Comparison of ENCODE assay signal across 8 cellular contexts in genomic region chr10:97335188-97335619, GRCh38. TPM values are rescaled to one million over a fixed set of nuclear protein-coding genes. Genes with fewer than 3 reads are reported as not detected.
A peak's percentile ranks its signal among the peaks of the same experiment; 100 is the strongest.
DNase-seq lines count a peak whose midpoint lies in the region; ATAC-seq, FAIRE-seq and TF ChIP-seq lines count a peak whose summit lies in the region.

No MANE protein-coding gene starts in this region.

- H3K27me3 ChIP-seq in heart left ventricle, result no peaks in the 10 kb centered on the region
- H3K27me3 ChIP-seq in K562 (ENCODE audit: control insufficient read depth in 2 of 2, insufficient read depth in 2 of 2, low read length in 2 of 2), result no peaks in the 10 kb centered on the region
- no peaks in the 10 kb centered on the region for H3K27me3 ChIP-seq in aorta (ENCODE audit: control insufficient read depth in 1 of 2, insufficient read depth in 2 of 2, low read length in 1 of 2)

- TF ChIP-seq RAD21 in K562 (CRISPR knock-in tag; conservative IDR thresholded peaks at IDR 0.05 in 1 of 2, IDR thresholded peaks at IDR 0.05 in 1 of 2), result no peak

- H2AFZ ChIP-seq in K562 (ENCODE audit: low read depth, low read length), result peak overlapping the region; percentile 97

- H3K4me2 ChIP-seq in K562 (ENCODE audit: insufficient read depth, low read length), result peak overlapping the region; percentile 92; the same call in 1 of the 2 replicates

- no peak for FAIRE-seq in K562 (lab: Jason Lieb, UNC)

- H3K36me3 ChIP-seq in heart left ventricle (peaks cover 0 to 6% (median 0%) of the 10 kb centered on the region in 9 donors), K562 (ENCODE audit: control insufficient read depth, insufficient read depth, low read length) (peaks cover 17% of the 10 kb centered on the region; the same call in 2 of the 3 replicates), mesodermal cell (ENCODE audit: control insufficient read depth, insufficient read depth, low read length) (peaks cover 8% of the 10 kb centered on the region), aorta (ENCODE audit: control insufficient read depth in 1 of 2, insufficient read depth in 2 of 2, low read length in 1 of 2) (no peaks in the 10 kb centered on the region)

- WGBS in heart left ventricle, 4 donors, result 2 to 7% (median 6%) methylated on average over 16 to 25 of the region's 25 CpGs
- WGBS in K562 (ENCODE audit: insufficient coverage, low coverage, missing lambda C conversion rate), result 16% methylated on average over 15 of the region's 25 CpGs
- WGBS in mesodermal cell (ENCODE audit: insufficient coverage in 2 of 2), 2 experiments, result 49 to 54% methylated on average over 17 to 21 of the region's 25 CpGs
- 3 to 4% methylated on average over 25 of the region's 25 CpGs for WGBS in aorta, 2 donors

- H3K9me3 ChIP-seq in heart left ventricle (no peaks in the 10 kb centered on the region), K562 (replicated peaks; ENCODE audit: control insufficient read depth, insufficient read depth, low read depth, low read length) (no peaks in the 10 kb centered on the region), mesodermal cell (ENCODE audit: control insufficient read depth, low read length) (no peaks in the 10 kb centered on the region), aorta (ENCODE audit: control insufficient read depth, low read length) (no peaks in the 10 kb centered on the region)

- DNase-seq in heart left ventricle (peak in 1 of 5 donors; percentile 40), Right ventricle myocardium inferior (ENCODE audit: missing footprints) (no peak), K562 (ENCODE audit: extremely low read depth in 1 of 4, low spot score in 3 of 4) (no peak), aorta (no peak), NCI-H1105 treated with DMSO at 0.1 percent for 48 hours (lab: John Stamatoyannopoulos, UW) (no peak), HuH-7.5 (ENCODE audit: low spot score) (no peak)
- DNase-seq in stimulated activated CD4-positive, alpha-beta T cell treated with anti-CD3 and anti-CD28 coated beads, Interleukin-15, amount 100 ng/mL, for 24 hours, result no peak

- no peak for TF ChIP-seq CTCF in heart left ventricle (IDR thresholded peaks at IDR 0.05)
- TF ChIP-seq CTCF in K562 (IDR thresholded peaks at IDR 0.05 in 2 of 3, conservative IDR thresholded peaks at IDR 0.05 in 1 of 3; ENCODE audit: insufficient read depth in 2 of 3, low read depth in 1 of 3, low read length in 3 of 3), result no peak

- intact Hi-C loops in heart left ventricle (cut with DNase I), result loop anchor here in 3 of 10 donors (2.0 to 5.0 kb wide), 3 partner anchors 53 to 67 kb away; partner anchors contain the start of gene RRP12 (in 1 of the 3)
- intact Hi-C loops in Right ventricle myocardium inferior (cut with DNase I), result loop anchor here (5.0 kb wide), 1 partner anchor 43 kb away; the partner anchor contains the start of gene ARHGAP19
- intact Hi-C loops in K562 (cut with micrococcal nuclease), result no loop called here
- intact Hi-C loops in aorta (cut with DNase I), result loop anchor here (2.0 to 10.0 kb wide), 4 partner anchors 16 to 162 kb away; partner anchors contain the start of genes FRAT1 (in 1 of the 2), MMS19 (in 1 of the 2) and UBTD1 (in 1 of the 2)

- H3K27ac ChIP-seq in heart left ventricle (peak overlapping the region in 11 of 12 donors; percentile 88 to 99 (median 95)), K562 (ENCODE audit: extremely low read depth, low read depth, low read length) (peak overlapping the region; percentile 98; the same call in 1 of the 3 replicates), mesodermal cell (ENCODE audit: low read depth, low read length, severe bottlenecking) (peak overlapping the region; percentile 99), aorta (ENCODE audit: low read depth in 1 of 2, low read length in 2 of 2) (no peak overlapping the region)

- no peaks in the 10 kb centered on the region for H3K9me1 ChIP-seq in K562 (ENCODE audit: control insufficient read depth, insufficient read depth, low read length)

- POLR2A ChIA-PET in K562 (lab: Yijun Ruan, JAX), result no interaction called here

- TF ChIP-seq EP300 in K562 (IDR thresholded peaks at IDR 0.05; ENCODE audit: low read length), result no peak

- TSS peak; percentile 69 for BruUV-seq in K562 (replicated peaks; lab: Mats Ljungman, UMichigan)

- no peak for ATAC-seq in heart left ventricle
- ATAC-seq in Right ventricle myocardium inferior, result no peak
- ATAC-seq in K562, result no peak
- no peak for ATAC-seq in aorta (ENCODE audit: low FRiP score)

- no peaks in the 10 kb centered on the region for H4K20me1 ChIP-seq in K562 (replicated peaks; ENCODE audit: control insufficient read depth, insufficient read depth, low read length)

- TF ChIP-seq POLR2A in heart left ventricle (IDR thresholded peaks at IDR 0.05) (no peak), K562 (conservative IDR thresholded peaks at IDR 0.05) (no peak)

- H3K79me2 ChIP-seq in K562 (ENCODE audit: control insufficient read depth, insufficient read depth, low read length), result peaks cover 39% of the 10 kb centered on the region

- H3K4me3 ChIP-seq in heart left ventricle (peak overlapping the region; percentile 67 to 100 (median 90)), K562 (peak overlapping the region; percentile 73), mesodermal cell (ENCODE audit: extremely low read depth, insufficient read depth, low read length, poor library complexity, severe bottlenecking) (peak overlapping the region; percentile 63), aorta (ENCODE audit: low read length in 2 of 2) (peak overlapping the region; percentile 65 to 82)

- in situ Hi-C loops in K562 (cut with MboI), result no loop called here

- peak overlapping the region; percentile 93 to 96 for H3K9ac ChIP-seq in K562 (ENCODE audit: insufficient read depth in 1 of 2, low read depth in 2 of 2, low read length in 2 of 2)

- CTCF ChIA-PET in K562 (lab: Yijun Ruan, JAX; ENCODE audit: low intra/inter-chr PET ratio), result no interaction called here

- H3K4me1 ChIP-seq in heart left ventricle (peaks cover 2 to 63% (median 35%) of the 10 kb centered on the region in 12 donors), K562 (replicated peaks in 1 of 2; ENCODE audit: control insufficient read depth in 2 of 2, insufficient read depth in 2 of 2, low read length in 2 of 2) (peaks cover 8 to 25% of the 10 kb centered on the region in 2 experiments; a peak in 4 of 5 replicates), mesodermal cell (ENCODE audit: control insufficient read depth, insufficient read depth, low read length, poor library complexity, severe bottlenecking) (peaks cover 15% of the 10 kb centered on the region), aorta (ENCODE audit: control insufficient read depth in 1 of 2, insufficient read depth in 2 of 2, low read length in 2 of 2) (no peaks in the 10 kb centered on the region)

RNA-seq across cellular contexts. Expression of gene FRAT2, which starts 0.7 kb away (rescaled TPM):
- total RNA-seq in heart left ventricle, result 10 to 100 TPM in 1 of 9 donors, 1 to 10 TPM in 8; 4.4 to 12.4 (median 7.5) TPM
- 1 to 10 TPM; 3.4 to 4.6 TPM for polyA plus RNA-seq in heart left ventricle
- total RNA-seq in Right ventricle myocardium inferior, result 9.1 TPM
- total RNA-seq in K562 (2011; cell fraction: chromatin; rRNA removed; ENCODE audit: low replicate concordance), result 5.7 and 5.9 TPM in 2 replicates
- total RNA-seq in K562 (2011; cell fraction: nucleolus; rRNA removed), result 8.5 and 8.7 TPM in 2 replicates
- total RNA-seq in K562 (2011; cell fraction: nucleoplasm; rRNA removed), result 7.8 and 7.9 TPM in 2 replicates
- total RNA-seq in K562 (2014; rRNA removed), result 29.1 and 29.6 TPM in 2 replicates
- total RNA-seq in K562 (2014; rRNA removed; fragmentation: Illumina TruSeq; extraction: Trizol), result 19.5 and 24.2 TPM in 2 replicates
- total RNA-seq in K562 (2015; rRNA removed; fragmentation: Illumina TruSeq; extraction: Trizol), result 18.1 and 19.1 TPM in 2 replicates
- total RNA-seq in K562 (2021), result 27.2 and 31.7 TPM in 2 replicates
- 9.9 and 14.1 TPM in 2 replicates for polyA plus RNA-seq in K562 (2011; rRNA removed)
- 13.8 and 18.7 TPM in 2 replicates for polyA plus RNA-seq in K562 (2011; cell fraction: cytosol; rRNA removed)
- polyA plus RNA-seq in K562 (2011; cell fraction: nucleus; rRNA removed), result 7.4 and 7.5 TPM in 2 replicates
- 11.5 and 14.1 TPM in 2 replicates for polyA plus RNA-seq in K562 (2012)
- 22.6 and 24.5 TPM in 2 replicates for polyA plus RNA-seq in K562 (2014; fragmentation: Illumina TruSeq; extraction: Trizol)
- 1 to 10 TPM; 4.3 to 5.3 TPM for polyA plus RNA-seq in K562 (2014; fragmentation: Nextera tagmentation; extraction: Ambion mirVana)
- 26.2 and 27.0 TPM in 2 replicates for polyA plus RNA-seq in K562 (2014; rRNA removed)
- 9.1 and 9.8 TPM in 2 replicates for polyA minus RNA-seq in K562 (2011; rRNA and poly(A)+ RNA removed)
- polyA minus RNA-seq in K562 (2011; cell fraction: cytosol; rRNA and poly(A)+ RNA removed), result 5.7 and 5.9 TPM in 2 replicates
- 3.4 and 5.4 TPM in 2 replicates for polyA minus RNA-seq in K562 (2011; cell fraction: nucleus; rRNA and poly(A)+ RNA removed)
- 9.0 TPM for polyA plus RNA-seq in mesodermal cell (2013, experiment 1 of 2)
- 8.0 TPM for polyA plus RNA-seq in mesodermal cell (2013, experiment 2 of 2)
- total RNA-seq in aorta, result 1 to 10 TPM; 5.5 to 8.6 TPM
- polyA plus RNA-seq in aorta, result 1 to 10 TPM; 3.0 to 7.0 TPM

RNA-seq across cellular contexts. Expression of gene FRAT1, which starts 16.1 kb away (rescaled TPM):
- total RNA-seq in heart left ventricle (1 to 10 TPM; 2.0 to 5.2 (median 4.4) TPM), Right ventricle myocardium inferior (5.4 TPM), K562 (2014; rRNA removed) (2.4 and 2.7 TPM in 2 replicates), K562 (2014; rRNA removed; fragmentation: Illumina TruSeq; extraction: Trizol) (1.4 and 1.7 TPM in 2 replicates), K562 (2015; rRNA removed; fragmentation: Illumina TruSeq; extraction: Trizol) (1.4 and 1.6 TPM in 2 replicates), K562 (2021) (4.6 and 4.7 TPM in 2 replicates), aorta (1 to 10 TPM; 2.4 to 4.5 TPM)
- polyA plus RNA-seq in heart left ventricle (1 to 10 TPM; 1.1 to 2.0 TPM), K562 (2011; rRNA removed) (1.2 and 1.3 TPM in 2 replicates), K562 (2014; fragmentation: Illumina TruSeq; extraction: Trizol) (0.67 and 1.7 TPM in 2 replicates), K562 (2014; fragmentation: Nextera tagmentation; extraction: Ambion mirVana) (under 1 TPM; 0.11 to 0.17 TPM), K562 (2014; rRNA removed) (2.3 and 2.4 TPM in 2 replicates), aorta (1 to 10 TPM; 1.5 TPM)
- 1.5 and 3.3 TPM in 2 replicates for total RNA-seq in K562 (2011; cell fraction: chromatin; rRNA removed; ENCODE audit: low replicate concordance)
- total RNA-seq in K562 (2011; cell fraction: nucleolus; rRNA removed), result 3.5 and 5.1 TPM in 2 replicates
- total RNA-seq in K562 (2011; cell fraction: nucleoplasm; rRNA removed), result 2.3 and 2.4 TPM in 2 replicates
- 1.0 and 2.9 TPM in 2 replicates for polyA plus RNA-seq in K562 (2011; cell fraction: cytosol; rRNA removed)
- 2.0 and 2.1 TPM in 2 replicates for polyA plus RNA-seq in K562 (2011; cell fraction: nucleus; rRNA removed)
- polyA plus RNA-seq in K562 (2012), result 2.8 and 3.2 TPM in 2 replicates
- polyA minus RNA-seq in K562 (2011; rRNA and poly(A)+ RNA removed), result 1.6 and 2.6 TPM in 2 replicates
- 3.1 and 3.4 TPM in 2 replicates for polyA minus RNA-seq in K562 (2011; cell fraction: cytosol; rRNA and poly(A)+ RNA removed)
- 3.8 and 5.1 TPM in 2 replicates for polyA minus RNA-seq in K562 (2011; cell fraction: nucleus; rRNA and poly(A)+ RNA removed)
- 3.4 TPM for polyA plus RNA-seq in mesodermal cell (2013, experiment 1 of 2)
- polyA plus RNA-seq in mesodermal cell (2013, experiment 2 of 2), result 2.5 TPM

RNA-seq across cellular contexts. Expression of gene ARHGAP19, which starts 42.8 kb away (rescaled TPM):
- total RNA-seq in heart left ventricle (1 to 10 TPM; 3.0 to 7.4 (median 4.1) TPM), Right ventricle myocardium inferior (5.6 TPM), K562 (2014; rRNA removed) (14.4 and 14.9 TPM in 2 replicates), K562 (2014; rRNA removed; fragmentation: Illumina TruSeq; extraction: Trizol) (28.1 and 31.6 TPM in 2 replicates), K562 (2015; rRNA removed; fragmentation: Illumina TruSeq; extraction: Trizol) (20.0 and 20.7 TPM in 2 replicates), K562 (2021) (23.2 and 27.5 TPM in 2 replicates), aorta (1 to 10 TPM; 9.0 to 9.4 TPM)
- polyA plus RNA-seq in heart left ventricle (1 to 10 TPM; 1.1 to 2.7 TPM), K562 (2011; rRNA removed) (49.5 and 50.2 TPM in 2 replicates), K562 (2014; fragmentation: Illumina TruSeq; extraction: Trizol) (21.1 and 26.8 TPM in 2 replicates), K562 (2014; fragmentation: Nextera tagmentation; extraction: Ambion mirVana) (10 to 100 TPM; 14.8 to 27.4 TPM), K562 (2014; rRNA removed) (19.8 and 20.1 TPM in 2 replicates), aorta (10 to 100 TPM in 1 of 2 donors, 1 to 10 TPM in 1; 1.8 to 12.8 TPM)
- 17.6 and 33.2 TPM in 2 replicates for total RNA-seq in K562 (2011; cell fraction: chromatin; rRNA removed; ENCODE audit: low replicate concordance)
- total RNA-seq in K562 (2011; cell fraction: nucleolus; rRNA removed), result 11.2 and 15.7 TPM in 2 replicates
- total RNA-seq in K562 (2011; cell fraction: nucleoplasm; rRNA removed), result 26.4 and 33.4 TPM in 2 replicates
- 10.7 and 25.6 TPM in 2 replicates for polyA plus RNA-seq in K562 (2011; cell fraction: cytosol; rRNA removed)
- polyA plus RNA-seq in K562 (2011; cell fraction: nucleus; rRNA removed), result 25.2 and 45.5 TPM in 2 replicates
- 13.6 and 20.7 TPM in 2 replicates for polyA plus RNA-seq in K562 (2012)
- polyA minus RNA-seq in K562 (2011; rRNA and poly(A)+ RNA removed), result 36.4 and 39.9 TPM in 2 replicates
- 18.9 and 23.6 TPM in 2 replicates for polyA minus RNA-seq in K562 (2011; cell fraction: cytosol; rRNA and poly(A)+ RNA removed)
- 7.1 and 17.2 TPM in 2 replicates for polyA minus RNA-seq in K562 (2011; cell fraction: nucleus; rRNA and poly(A)+ RNA removed)
- polyA plus RNA-seq in mesodermal cell (2013, experiment 1 of 2), result 18.6 TPM
- polyA plus RNA-seq in mesodermal cell (2013, experiment 2 of 2), result 18.4 TPM

Comparison
In these comparisons a context has a peak if more than half of its experiments do, and no peak if none do; other contexts are left out.
1. H3K27ac ChIP-seq: peak in heart left ventricle (11 of 12), K562 (single experiment) and mesodermal cell (single experiment); none in aorta (0 of 2).
2. Peak in every context shown above with its lines, with median percentiles within 50 percentile points of each other: H3K4me3 ChIP-seq.